ENCODE assay signal across 15 cellular contexts in genomic region chr16:46555981-46556380, GRCh38.
"Had no signal": no experiment of that assay in that cellular context is flagged by ENCODE, and none has a peak within 500 bp of the region (broad histone marks: within the 10 kb centered on the region; RNA-seq: fewer than 3 reads in every experiment).

No MANE protein-coding gene starts in this region.

- H3K9me3 ChIP-seq: esophagus squamous epithelium, left ventricle myocardium inferior, suprapubic skin had no signal

- H3K4me3 ChIP-seq: dorsolateral prefrontal cortex, esophagus squamous epithelium, left ventricle myocardium inferior, suprapubic skin had no signal

- H3K4me1 ChIP-seq: esophagus squamous epithelium, left ventricle myocardium inferior, suprapubic skin had no signal

- ATAC-seq: stimulated activated naive CD8-positive, alpha-beta T cell treated with anti-CD3 and anti-CD28 coated beads, Interleukin-15, Interleukin-2, amounts not matched to agents 100 U/mL and 50 U/mL, for 24 hours had no signal

- DNase-seq: activated CD4-positive, alpha-beta memory T cell treated with anti-CD3 and anti-CD28 coated beads, Interleukin-2, amount 10 ng/mL, durations not matched to agents 7 days and 5 days; activated CD4-positive, alpha-beta T cell treated with anti-CD3 and anti-CD28 coated beads for 1 hour; activated gamma-delta T cell; activated T-cell treated with anti-CD3 and anti-CD28 coated beads, Interleukin-2, amount 50 U/mL, for 48 hours; dorsolateral prefrontal cortex; esophagus squamous epithelium; islet precursor cell; left ventricle myocardium inferior; mesenchymal stem cell; nephron progenitor cell; stimulated activated CD4-positive, alpha-beta T cell treated with anti-CD3 and anti-CD28 coated beads, Interleukin-12 subunit alpha, Interleukin-12 subunit beta, amount 100 ng/mL, for 4 hours; stimulated activated CD4-positive, alpha-beta T cell treated with anti-CD3 and anti-CD28 coated beads, Interleukin-4, amount 100 ng/mL, for 1 hour; stimulated activated CD8-positive, alpha-beta memory T cell treated with anti-CD3 and anti-CD28 coated beads, Interleukin-4, amount 100 ng/mL, for 48 hours; stimulated activated naive CD8-positive, alpha-beta T cell treated with anti-CD3 and anti-CD28 coated beads, Interleukin-15, Interleukin-2, amounts not matched to agents 100 U/mL and 50 U/mL, for 24 hours had no signal

- H3K36me3 ChIP-seq: esophagus squamous epithelium, left ventricle myocardium inferior, suprapubic skin had no signal

- H3K27ac ChIP-seq: dorsolateral prefrontal cortex, esophagus squamous epithelium, left ventricle myocardium inferior, suprapubic skin had no signal
